In genomic region chr5:171367424-171368370, GRCh38 we compare ENCODE assay signal across 16 cellular contexts. TPM values are rescaled to one million over a fixed set of nuclear protein-coding genes. Genes with fewer than 3 reads are reported as not detected.
A peak's percentile ranks its signal among the peaks of the same experiment; 100 is the strongest.
DNase-seq lines count a peak whose midpoint lies in the region; ATAC-seq and TF ChIP-seq lines count a peak whose summit lies in the region.
"Had no signal": no experiment of that assay in that cellular context is flagged by ENCODE, and none has a peak within 500 bp of the region (broad histone marks: within the 10 kb centered on the region; RNA-seq: fewer than 3 reads in every experiment).

No MANE protein-coding gene starts in this region.

- intact Hi-C loops in activated CD4-positive, alpha-beta T cell treated with anti-CD3 and anti-CD28 coated beads for 36 hours (cut with DNase I, micrococcal nuclease): no loop called here
- intact Hi-C loops in thyroid gland (cut with DNase I) (no loop called here), sciatic nerve (cut with DNase I) (no loop called here)

- TF ChIP-seq CTCF in thyroid gland (IDR thresholded peaks at IDR 0.05) (no peak), upper lobe of left lung (IDR thresholded peaks at IDR 0.05) (no peak)

- H3K4me1 ChIP-seq in thyroid gland (no peaks in the 10 kb centered on the region), upper lobe of left lung (no peaks in the 10 kb centered on the region)
- H3K4me1 ChIP-seq: foreskin keratinocyte, right lobe of liver had no signal

- no peaks in the 10 kb centered on the region for H3K27me3 ChIP-seq in thyroid gland
- no peaks in the 10 kb centered on the region for H3K27me3 ChIP-seq in upper lobe of left lung
- H3K27me3 ChIP-seq: foreskin keratinocyte, right lobe of liver had no signal

- H3K27ac Mint-ChIP-seq in activated CD4-positive, alpha-beta T cell treated with anti-CD3 and anti-CD28 coated beads for 36 hours: no peak overlapping the region
- H3K27ac Mint-ChIP-seq: memory B cell had no signal

- H3K9me3 ChIP-seq in thyroid gland (no peaks in the 10 kb centered on the region), upper lobe of left lung (no peaks in the 10 kb centered on the region)
- H3K9me3 ChIP-seq: right lobe of liver had no signal

- no peak for TF ChIP-seq EP300 in upper lobe of left lung (IDR thresholded peaks at IDR 0.05)

- H3K36me3 Mint-ChIP-seq in activated CD4-positive, alpha-beta T cell treated with anti-CD3 and anti-CD28 coated beads for 36 hours (ENCODE audit: low read depth): no peaks in the 10 kb centered on the region
- H3K36me3 Mint-ChIP-seq: memory B cell had no signal

- H3K27me3 Mint-ChIP-seq in activated CD4-positive, alpha-beta T cell treated with anti-CD3 and anti-CD28 coated beads for 36 hours: peaks cover 19% of the 10 kb centered on the region

- ATAC-seq in activated CD4-positive, alpha-beta T cell treated with anti-CD3 and anti-CD28 coated beads for 36 hours: peak; percentile 54
- ATAC-seq in upper lobe of left lung (ENCODE audit: low FRiP score in 2 of 2) (no peak), HG03521 (IDR thresholded peaks at IDR 0.05; ENCODE audit: unreplicated experiment) (no peak), sciatic nerve (no peak)
- ATAC-seq: foreskin keratinocyte, right lobe of liver had no signal

- TF ChIP-seq POLR2A in thyroid gland (IDR thresholded peaks at IDR 0.05) (no peak), upper lobe of left lung (IDR thresholded peaks at IDR 0.05) (no peak)

- WGBS in thyroid gland, 2 donors: 44 to 52% methylated on average over 16 of the region's 16 CpGs
- WGBS in upper lobe of left lung, 2 donors: 77 to 82% methylated on average over 16 of the region's 16 CpGs

- H3K9me3 Mint-ChIP-seq in activated CD4-positive, alpha-beta T cell treated with anti-CD3 and anti-CD28 coated beads for 36 hours (ENCODE audit: low read depth): no peaks in the 10 kb centered on the region
- H3K9me3 Mint-ChIP-seq: memory B cell had no signal

- H3K4me3 ChIP-seq in thyroid gland (replicated peaks in 1 of 3) (no peak overlapping the region), upper lobe of left lung (no peak overlapping the region)
- H3K4me3 ChIP-seq: right lobe of liver had no signal

- H3K4me3 Mint-ChIP-seq in activated CD4-positive, alpha-beta T cell treated with anti-CD3 and anti-CD28 coated beads for 36 hours: no peak overlapping the region
- H3K4me3 Mint-ChIP-seq: memory B cell had no signal

- H3K4me1 Mint-ChIP-seq in activated CD4-positive, alpha-beta T cell treated with anti-CD3 and anti-CD28 coated beads for 36 hours: no peaks in the 10 kb centered on the region

- H3K36me3 ChIP-seq in thyroid gland (no peaks in the 10 kb centered on the region), upper lobe of left lung (no peaks in the 10 kb centered on the region)
- H3K36me3 ChIP-seq: right lobe of liver had no signal

- POLR2A ChIA-PET in activated CD4-positive, alpha-beta T cell treated with anti-CD3 and anti-CD28 coated beads for 36 hours (lab: Charles Lee): interaction anchor here (1.0 to 1.1 kb wide), 2 partner anchors 19 to 20 kb away, joined by 3 to 8 read pairs; partner anchors contain the start of gene NPM1

- no peak overlapping the region for H3K27ac ChIP-seq in thyroid gland
- no peak overlapping the region for H3K27ac ChIP-seq in upper lobe of left lung
- H3K27ac ChIP-seq: foreskin keratinocyte, right lobe of liver had no signal

- CTCF ChIA-PET in activated CD4-positive, alpha-beta T cell treated with anti-CD3 and anti-CD28 coated beads for 36 hours (lab: Charles Lee): interaction anchor here (0.5 to 0.6 kb wide), 2 partner anchors 82 to 492 kb away, joined by 3 to 4 read pairs; no protein-coding TSS in a partner anchor

- no peak for DNase-seq in activated CD4-positive, alpha-beta T cell treated with anti-CD3 and anti-CD28 coated beads for 36 hours
- DNase-seq in activated CD4-positive, alpha-beta T cell treated with anti-CD3 and anti-CD28 coated beads, Interleukin-2, amount 50 U/mL, for 48 hours: no peak
- DNase-seq in Kasumi-1 (lab: John Stamatoyannopoulos, UW): peak; percentile 46 to 52
- peak; percentile 92 for DNase-seq in astrocyte of the hippocampus (ENCODE audit: low read depth, low spot score)
- DNase-seq in thyroid gland: peak; percentile 66 to 81
- DNase-seq in upper lobe of left lung: no peak
- no peak for DNase-seq in sciatic nerve (ENCODE audit: low spot score)
- DNase-seq: activated CD8-positive, alpha-beta memory T cell treated with anti-CD3 and anti-CD28 coated beads, Interleukin-2, amount 50 U/mL, for 4 hours; foreskin keratinocyte; NCI-H345; right lobe of liver; stimulated activated CD8-positive, alpha-beta memory T cell treated with anti-CD3 and anti-CD28 coated beads, Interleukin-4, amount 100 ng/mL, for 48 hours; T-helper 1 cell had no signal

RNA-seq across cellular contexts. Expression of gene NPM1, which starts 20.0 kb away (rescaled TPM):
- total RNA-seq in activated CD4-positive, alpha-beta T cell treated with anti-CD3 and anti-CD28 coated beads for 36 hours: 1,000 to 10,000 TPM; 3,156 to 3,905 TPM
- total RNA-seq in thyroid gland (100 to 1,000 TPM; 455 to 777 (median 561) TPM), upper lobe of left lung (100 to 1,000 TPM; 289 to 646 (median 517) TPM), sciatic nerve (544 TPM)

RNA-seq across cellular contexts. Expression of gene FGF18, which starts 51.8 kb away (rescaled TPM):
- total RNA-seq in activated CD4-positive, alpha-beta T cell treated with anti-CD3 and anti-CD28 coated beads for 36 hours: not detected
- total RNA-seq in thyroid gland (1 to 10 TPM in 2 of 4 donors, under 1 TPM in 1, not detected in 1; 0.67 to 1.4 (median 1.0) TPM), upper lobe of left lung (1 to 10 TPM in 4 of 6 donors, under 1 TPM in 2; 0.44 to 4.6 (median 1.4) TPM), sciatic nerve (15.8 TPM)
- total RNA-seq: foreskin keratinocyte had no signal

RNA-seq across cellular contexts. Expression of gene TLX3, which starts 58.6 kb away (rescaled TPM):
- total RNA-seq in activated CD4-positive, alpha-beta T cell treated with anti-CD3 and anti-CD28 coated beads for 36 hours: not detected
- total RNA-seq in thyroid gland (not detected), upper lobe of left lung (not detected), sciatic nerve (not detected)
- total RNA-seq: cardiac septum, foreskin keratinocyte, right lobe of liver had no signal

Comparison
In these comparisons a context has a peak if more than half of its experiments do, and no peak if none do; other contexts are left out.
1. DNase-seq: peak in Kasumi-1 (2 of 2), astrocyte of the hippocampus (single experiment) and thyroid gland (2 of 2); none in activated CD4-positive, alpha-beta T cell treated with anti-CD3 and anti-CD28 coated beads for 36 hours (single experiment), activated CD4-positive, alpha-beta T cell treated with anti-CD3 and anti-CD28 coated beads, Interleukin-2, amount 50 U/mL, for 48 hours (0 of 2), upper lobe of left lung (0 of 2) and sciatic nerve (single experiment).